18 cellular contexts compared by ENCODE assay signal in the genomic region with DNA sequence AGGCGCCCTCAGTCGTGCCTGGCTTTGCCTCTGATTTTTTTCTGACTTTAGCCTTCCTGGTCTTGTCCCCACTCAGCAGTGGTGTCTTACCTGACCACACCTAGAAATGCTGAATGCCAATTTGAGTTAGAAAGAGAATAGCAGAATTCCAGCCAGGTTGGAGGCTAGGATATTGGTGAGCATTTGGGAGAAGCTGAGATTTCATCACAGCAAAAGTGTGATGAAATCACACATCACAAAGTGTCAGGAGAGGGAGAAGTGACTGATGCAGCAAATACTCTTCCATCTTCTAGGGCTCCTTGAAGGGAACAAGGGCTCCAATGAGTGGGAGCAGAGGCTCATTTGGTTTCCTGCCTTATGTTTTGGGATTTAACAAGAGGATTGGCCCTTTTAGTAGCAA. TPM values are rescaled to one million over a fixed set of nuclear protein-coding genes. Genes with fewer than 3 reads are reported as not detected.
DNase-seq lines count a peak whose midpoint lies in the region; ATAC-seq, FAIRE-seq and TF ChIP-seq lines count a peak whose summit lies in the region.
"Had no signal": no experiment of that assay in that cellular context is flagged by ENCODE, and none has a peak within 500 bp of the region (broad histone marks: within the 10 kb centered on the region; RNA-seq: fewer than 3 reads in every experiment).

No MANE protein-coding gene starts in this region.

- H3K9ac ChIP-seq in mesenchymal stem cell (ENCODE audit: low read length): no peak overlapping the region

- WGBS in mesenchymal stem cell: 46% methylated on average over 2 of the region's 2 CpGs
- 60 to 63% methylated on average over 1 to 2 of the region's 2 CpGs for WGBS in gastroesophageal sphincter (ENCODE audit: low coverage in 1 of 2), 2 donors

- FAIRE-seq in GM18507 (lab: Jason Lieb, UNC): peak; percentile 47
- FAIRE-seq: HTR-8/SVneo, small intestine had no signal

- no peak overlapping the region for H2BK5ac ChIP-seq in mesenchymal stem cell (ENCODE audit: low read depth, low read length, poor library complexity, severe bottlenecking)

- peak overlapping the region; percentile 3 for H3K4me3 Mint-ChIP-seq in CD8-positive, alpha-beta T cell
- no peak overlapping the region for H3K4me3 Mint-ChIP-seq in activated T-helper 2 cell treated with anti-CD3 and anti-CD28 coated beads, Interferon-gamma antibody, Interleukin-2, Interleukin-4, amounts not matched to agents 10 μg/mL and 5 μg/mL and 100 μg/mL, durations not matched to agents 14 hours and 24 hours and 36 hours (ENCODE audit: low read depth)

- TF ChIP-seq EP300 in gastroesophageal sphincter (IDR thresholded peaks at IDR 0.05): no peak

- H3K4ac ChIP-seq in mesenchymal stem cell (ENCODE audit: low read depth in 1 of 2, low read length in 2 of 2): no peak overlapping the region

- ATAC-seq in CD8-positive, alpha-beta T cell: no peak
- no peak for ATAC-seq in HG02798 (IDR thresholded peaks at IDR 0.05; ENCODE audit: poor library complexity, unreplicated experiment)
- ATAC-seq in HG02588 (IDR thresholded peaks at IDR 0.05; ENCODE audit: unreplicated experiment): no peak
- no peak for ATAC-seq in gastroesophageal sphincter
- ATAC-seq: lower lobe of right lung, PC-3 had no signal

- no peaks in the 10 kb centered on the region for H3K9me3 Mint-ChIP-seq in CD8-positive, alpha-beta T cell
- H3K9me3 Mint-ChIP-seq in activated T-helper 2 cell treated with anti-CD3 and anti-CD28 coated beads, Interferon-gamma antibody, Interleukin-2, Interleukin-4, amounts not matched to agents 10 μg/mL and 5 μg/mL and 100 μg/mL, durations not matched to agents 14 hours and 24 hours and 36 hours: no peaks in the 10 kb centered on the region

- no peak overlapping the region for H2BK15ac ChIP-seq in mesenchymal stem cell (ENCODE audit: low read depth, poor library complexity, severe bottlenecking)

- no peaks in the 10 kb centered on the region for H3K9me3 ChIP-seq in CD8-positive, alpha-beta T cell (ENCODE audit: low read length)
- H3K9me3 ChIP-seq in mesenchymal stem cell (ENCODE audit: control insufficient read depth, low read length) (no peaks in the 10 kb centered on the region), gastroesophageal sphincter (no peaks in the 10 kb centered on the region)
- H3K9me3 ChIP-seq: lower lobe of right lung, suprapubic skin had no signal

- POLR2A ChIA-PET in CD8-positive, alpha-beta T cell (lab: Charles Lee): interaction anchor here (1.2 to 11.4 kb wide), 6 partner anchors 29 to 59 kb away, joined by 3 to 116 read pairs (median 5); a partner anchor contains a TSS

- no peak for TF ChIP-seq CTCF in CD8-positive, alpha-beta T cell (IDR thresholded peaks at IDR 0.05)
- no peak for TF ChIP-seq CTCF in gastroesophageal sphincter (IDR thresholded peaks at IDR 0.05)

- no peak overlapping the region for H4K91ac ChIP-seq in mesenchymal stem cell (ENCODE audit: low read length)

- no peak overlapping the region for H2AFZ ChIP-seq in mesenchymal stem cell (ENCODE audit: low read depth, low read length)

- peaks cover 4% of the 10 kb centered on the region for H3K79me1 ChIP-seq in mesenchymal stem cell (replicated peaks; ENCODE audit: low read length, poor library complexity, severe bottlenecking)

- DNase-seq in CD8-positive, alpha-beta T cell: no peak
- no peak for DNase-seq in GM18507 (ENCODE audit: extremely low spot score, insufficient read length, low read depth)
- DNase-seq in activated T-helper 2 cell treated with anti-CD3 and anti-CD28 coated beads, Interferon-gamma antibody, Interleukin-2, Interleukin-4, amounts not matched to agents 10 μg/mL and 5 μg/mL and 100 μg/mL, durations not matched to agents 14 hours and 24 hours and 36 hours (ENCODE audit: low spot score): no peak
- DNase-seq in mesenchymal stem cell: peak; percentile 23
- DNase-seq in NCI-H510A (lab: John Stamatoyannopoulos, UW): no peak
- DNase-seq: amniotic stem cell, COR-L47, lower lobe of right lung, NCI-H1092, NCI-H446, PC-3, small intestine had no signal

- H2AK5ac ChIP-seq in mesenchymal stem cell (ENCODE audit: low read length, severe bottlenecking): peak overlapping the region; percentile 53

- H3K18ac ChIP-seq in mesenchymal stem cell (ENCODE audit: low read depth in 1 of 2, low read length in 2 of 2): no peak overlapping the region

- no peak overlapping the region for H3K23ac ChIP-seq in mesenchymal stem cell (ENCODE audit: low read length in 2 of 2)

- no peak overlapping the region for H3K14ac ChIP-seq in mesenchymal stem cell (ENCODE audit: low read length in 2 of 2)

- peaks cover 66% of the 10 kb centered on the region for H3K4me1 Mint-ChIP-seq in CD8-positive, alpha-beta T cell (ENCODE audit: low read depth)
- H3K4me1 Mint-ChIP-seq in activated T-helper 2 cell treated with anti-CD3 and anti-CD28 coated beads, Interferon-gamma antibody, Interleukin-2, Interleukin-4, amounts not matched to agents 10 μg/mL and 5 μg/mL and 100 μg/mL, durations not matched to agents 14 hours and 24 hours and 36 hours (ENCODE audit: low read depth): peaks cover 46% of the 10 kb centered on the region

- peaks cover 23% of the 10 kb centered on the region for H3K36me3 Mint-ChIP-seq in CD8-positive, alpha-beta T cell
- peaks cover 23% of the 10 kb centered on the region for H3K36me3 Mint-ChIP-seq in activated T-helper 2 cell treated with anti-CD3 and anti-CD28 coated beads, Interferon-gamma antibody, Interleukin-2, Interleukin-4, amounts not matched to agents 10 μg/mL and 5 μg/mL and 100 μg/mL, durations not matched to agents 14 hours and 24 hours and 36 hours (ENCODE audit: low read depth)

- no peak overlapping the region for H4K8ac ChIP-seq in mesenchymal stem cell (ENCODE audit: low read length)

- H3K27me3 ChIP-seq in CD8-positive, alpha-beta T cell (ENCODE audit: insufficient read depth, low read length): no peaks in the 10 kb centered on the region
- H3K27me3 ChIP-seq in mesenchymal stem cell (ENCODE audit: control insufficient read depth in 1 of 2, insufficient read depth in 1 of 2, low read length in 2 of 2): peaks cover 0 to under 1% of the 10 kb centered on the region in 2 experiments
- H3K27me3 ChIP-seq in gastroesophageal sphincter: no peaks in the 10 kb centered on the region
- H3K27me3 ChIP-seq: suprapubic skin had no signal

- no peak overlapping the region for H3K4me2 ChIP-seq in mesenchymal stem cell (ENCODE audit: low read length, poor library complexity, severe bottlenecking)

- intact Hi-C loops in CD8-positive, alpha-beta T cell (cut with DNase I, micrococcal nuclease): loop anchor here (2.0 to 5.0 kb wide), 2 partner anchors 41 to 225 kb away; a partner anchor contains a TSS
- intact Hi-C loops in activated T-helper 2 cell treated with anti-CD3 and anti-CD28 coated beads, Interferon-gamma antibody, Interleukin-2, Interleukin-4, amounts not matched to agents 10 μg/mL and 5 μg/mL and 100 μg/mL, durations not matched to agents 14 hours and 24 hours and 36 hours (cut with micrococcal nuclease): loop anchor here (2.0 to 5.0 kb wide), 2 partner anchors 15 to 41 kb away; no protein-coding TSS in a partner anchor

- H2BK12ac ChIP-seq in mesenchymal stem cell (ENCODE audit: low read length in 2 of 2): no peak overlapping the region

- no peak overlapping the region for H3K27ac ChIP-seq in CD8-positive, alpha-beta T cell (ENCODE audit: low read depth, low read length)
- H3K27ac ChIP-seq in mesenchymal stem cell (ENCODE audit: low read length, poor library complexity, severe bottlenecking) (no peak overlapping the region), gastroesophageal sphincter (no peak overlapping the region)
- H3K27ac ChIP-seq: coronary artery, lower lobe of right lung, suprapubic skin had no signal

- H3K36me3 ChIP-seq in CD8-positive, alpha-beta T cell (ENCODE audit: insufficient read depth, low read length): peaks cover under 1% of the 10 kb centered on the region
- H3K36me3 ChIP-seq in mesenchymal stem cell (ENCODE audit: control insufficient read depth in 1 of 2, insufficient read depth in 2 of 2, low read depth in 1 of 2, low read length in 2 of 2): no peaks in the 10 kb centered on the region
- H3K36me3 ChIP-seq in gastroesophageal sphincter: no peaks in the 10 kb centered on the region
- H3K36me3 ChIP-seq: lower lobe of right lung, suprapubic skin had no signal

- H2BK120ac ChIP-seq in mesenchymal stem cell (ENCODE audit: low read depth, low read length): no peak overlapping the region

- peak overlapping the region; percentile 82 for H3K27ac Mint-ChIP-seq in CD8-positive, alpha-beta T cell
- H3K27ac Mint-ChIP-seq in activated T-helper 2 cell treated with anti-CD3 and anti-CD28 coated beads, Interferon-gamma antibody, Interleukin-2, Interleukin-4, amounts not matched to agents 10 μg/mL and 5 μg/mL and 100 μg/mL, durations not matched to agents 14 hours and 24 hours and 36 hours: peak overlapping the region; percentile 44

- no peak overlapping the region for H3K4me3 ChIP-seq in CD8-positive, alpha-beta T cell (ENCODE audit: low read depth, low read length)
- H3K4me3 ChIP-seq in mesenchymal stem cell (ENCODE audit: insufficient read depth in 1 of 2, low read depth in 1 of 2, low read length in 2 of 2) (no peak overlapping the region), gastroesophageal sphincter (no peak overlapping the region)
- H3K4me3 ChIP-seq: coronary artery, lower lobe of right lung, suprapubic skin had no signal

- TF ChIP-seq POLR2A in gastroesophageal sphincter (IDR thresholded peaks at IDR 0.05): no peak

- no peaks in the 10 kb centered on the region for H3K27me3 Mint-ChIP-seq in CD8-positive, alpha-beta T cell (ENCODE audit: low read depth)
- no peaks in the 10 kb centered on the region for H3K27me3 Mint-ChIP-seq in activated T-helper 2 cell treated with anti-CD3 and anti-CD28 coated beads, Interferon-gamma antibody, Interleukin-2, Interleukin-4, amounts not matched to agents 10 μg/mL and 5 μg/mL and 100 μg/mL, durations not matched to agents 14 hours and 24 hours and 36 hours (ENCODE audit: low read depth)

- peaks cover 75% of the 10 kb centered on the region for H3K4me1 ChIP-seq in CD8-positive, alpha-beta T cell (ENCODE audit: insufficient read depth, low read length)
- H3K4me1 ChIP-seq in mesenchymal stem cell (ENCODE audit: control insufficient read depth, insufficient read depth, low read depth, low read length): peaks cover 20% of the 10 kb centered on the region
- H3K4me1 ChIP-seq in gastroesophageal sphincter: peaks cover 0 to 39% (median 27%) of the 10 kb centered on the region in 3 donors

- CTCF ChIA-PET in CD8-positive, alpha-beta T cell (lab: Charles Lee): interaction anchor here (0.8 to 5.9 kb wide), 4 partner anchors 14 to 58 kb away, joined by 3 to 41 read pairs (median 5); no protein-coding TSS in a partner anchor

RNA-seq across cellular contexts. Expression of a gene that starts 34.3 kb away (rescaled TPM):
- 100 to 1,000 TPM; 200 to 214 TPM for total RNA-seq in CD8-positive, alpha-beta T cell
- 184 and 189 TPM in 2 replicates for total RNA-seq in activated T-helper 2 cell treated with anti-CD3 and anti-CD28 coated beads, Interferon-gamma antibody, Interleukin-2, Interleukin-4, amounts not matched to agents 10 μg/mL and 5 μg/mL and 100 μg/mL, durations not matched to agents 14 hours and 24 hours and 36 hours
- polyA plus RNA-seq in mesenchymal stem cell (2013, experiment 1 of 2): 3.0 TPM
- polyA plus RNA-seq in mesenchymal stem cell (2013, experiment 2 of 2): 2.7 TPM
- 10 to 100 TPM in 3 of 4 donors, 1 to 10 TPM in 1; 8.2 to 18.2 (median 15.4) TPM for total RNA-seq in gastroesophageal sphincter
